ENCODE assay signal across 12 cellular contexts in the genomic region with DNA sequence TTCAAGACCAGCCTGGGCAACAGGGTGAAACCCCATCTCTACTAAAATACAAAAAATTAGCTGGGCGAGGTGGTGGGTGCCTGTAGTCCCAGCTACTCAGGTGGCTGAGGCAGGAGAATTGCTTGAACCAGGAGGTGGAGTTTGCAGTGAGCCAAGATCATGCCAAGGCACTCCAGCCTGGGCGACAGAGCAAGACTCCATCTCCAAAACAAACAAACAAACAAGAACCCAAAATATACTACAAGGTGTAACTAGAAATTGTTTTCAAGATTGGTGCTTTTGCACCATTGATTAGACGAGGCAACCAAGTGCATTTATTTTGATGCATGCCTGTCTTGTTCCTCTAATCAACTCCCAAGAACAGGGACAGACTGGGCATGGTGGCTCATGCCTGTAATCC. TPM values are rescaled to one million over a fixed set of nuclear protein-coding genes. Genes with fewer than 3 reads are reported as not detected.
DNase-seq lines count a peak whose midpoint lies in the region; ATAC-seq, FAIRE-seq and TF ChIP-seq lines count a peak whose summit lies in the region.
"Not testable (repeated sequence)": the region's sequence is repeated elsewhere in the genome, so short reads cannot be mapped to it uniquely, and the experiment has no call there.
"Had no signal": no experiment of that assay in that cellular context is flagged by ENCODE, and none has a peak within 500 bp of the region (broad histone marks: within the 10 kb centered on the region; RNA-seq: fewer than 3 reads in every experiment).

No MANE protein-coding gene starts in this region.

- H3K9me3 ChIP-seq in duodenal mucosa (ENCODE audit: control insufficient read depth in 1 of 2, low read length in 2 of 2); left ventricle myocardium inferior (replicated peaks); lower lobe of right lung; pancreas; spleen; upper lobe of left lung: not testable (repeated sequence)

- ATAC-seq in lower lobe of right lung; pancreas; upper lobe of left lung (ENCODE audit: low FRiP score in 2 of 2): not testable (repeated sequence)

- H3K9ac ChIP-seq in duodenal mucosa (ENCODE audit: low read depth in 1 of 2, low read length in 2 of 2): peak overlapping the region; percentile 31 to 58

- H3K4me1 ChIP-seq in duodenal mucosa (ENCODE audit: control insufficient read depth in 1 of 2, insufficient read depth in 2 of 2, low read length in 2 of 2) (peaks cover 47 to 53% of the 10 kb centered on the region in 2 donors), left ventricle myocardium inferior (peaks cover 63% of the 10 kb centered on the region), lower lobe of right lung (peaks cover 29% of the 10 kb centered on the region), pancreas (peaks cover 4 to 13% (median 11%) of the 10 kb centered on the region in 3 donors), spleen (peaks cover 8 to 47% (median 26%) of the 10 kb centered on the region in 6 donors), upper lobe of left lung (peaks cover 23 to 28% (median 26%) of the 10 kb centered on the region in 4 donors)

- WGBS in pancreas, 2 donors: 70 to 79% methylated on average over 3 of the region's 3 CpGs
- WGBS in spleen, 5 donors: 78 to 92% (median 90%) methylated on average over 3 of the region's 3 CpGs
- 79 to 94% methylated on average over 3 of the region's 3 CpGs for WGBS in upper lobe of left lung, 2 donors

- DNase-seq in left ventricle myocardium inferior, lower lobe of right lung, pancreas, spleen, upper lobe of left lung: not testable (repeated sequence)

- intact Hi-C loops in left ventricle myocardium inferior (cut with micrococcal nuclease); lower lobe of right lung (cut with DNase I): not testable (repeated sequence)
- intact Hi-C loops in pancreas (cut with DNase I): loop anchor here in 1 of 3 donors (10.0 kb wide), 1 partner anchor 198 kb away; no protein-coding TSS in a partner anchor
- intact Hi-C loops in spleen (cut with DNase I; ENCODE audit: low total_unique reads): loop anchor here (10.0 kb wide), 1 partner anchor 148 kb away; the partner anchor contains the start of genes HOXB13, PRAC1 and PRAC2

- not testable (repeated sequence) for TF ChIP-seq POLR2A in spleen (IDR thresholded peaks at IDR 0.05); upper lobe of left lung (IDR thresholded peaks at IDR 0.05)

- TF ChIP-seq CTCF in C4-2B (conservative IDR thresholded peaks at IDR 0.05); VCaP (conservative IDR thresholded peaks at IDR 0.05); left ventricle myocardium inferior (IDR thresholded peaks at IDR 0.05; ENCODE audit: borderline replicate concordance); lower lobe of right lung (IDR thresholded peaks at IDR 0.05); pancreas (IDR thresholded peaks at IDR 0.05); spleen (IDR thresholded peaks at IDR 0.05 in 8 of 11, conservative IDR thresholded peaks at IDR 0.05 in 3 of 11); upper lobe of left lung (IDR thresholded peaks at IDR 0.05): not testable (repeated sequence)

- H3K27me3 ChIP-seq in duodenal mucosa (ENCODE audit: control insufficient read depth in 1 of 2, insufficient read depth in 2 of 2, low read length in 2 of 2); left ventricle myocardium inferior (ENCODE audit: low read depth); lower lobe of right lung (ENCODE audit: low read depth); pancreas; spleen (replicated peaks in 1 of 7); upper lobe of left lung: not testable (repeated sequence)

- not testable (repeated sequence) for FAIRE-seq in pancreas (lab: Jason Lieb, UNC)

- H3K36me3 ChIP-seq in duodenal mucosa (ENCODE audit: control insufficient read depth in 1 of 2, insufficient read depth in 2 of 2, low read length in 2 of 2); left ventricle myocardium inferior; lower lobe of right lung; pancreas; spleen; upper lobe of left lung: not testable (repeated sequence)

- not testable (repeated sequence) for TF ChIP-seq EP300 in upper lobe of left lung (IDR thresholded peaks at IDR 0.05)

- not testable (repeated sequence) for H3K4me3 ChIP-seq in duodenal mucosa (ENCODE audit: low read depth in 1 of 2, low read length in 2 of 2); left ventricle myocardium inferior; lower lobe of right lung; pancreas; spleen; upper lobe of left lung

- H3K27ac ChIP-seq in C4-2B (0 out of 2 replicates have a peak overlapping the region, but pooled peaks have one; percentile 4), VCaP (peak overlapping the region; percentile 61), duodenal mucosa (ENCODE audit: low read depth, low read length) (peak overlapping the region; percentile 52), left ventricle myocardium inferior (replicated peaks) (peak overlapping the region; percentile 91), lower lobe of right lung (peak overlapping the region; percentile 59), pancreas (peak overlapping the region; percentile 9 to 73 (median 42)), spleen (peak overlapping the region in 5 of 8 donors; percentile 42 to 73 (median 69)), upper lobe of left lung (peak overlapping the region in 3 of 4 donors; percentile 26 to 67 (median 30))

RNA-seq across cellular contexts. Expression of gene ATP5MC1, which starts 20.2 kb away (rescaled TPM):
- total RNA-seq in left ventricle myocardium inferior: 466 TPM
- total RNA-seq in lower lobe of right lung: 42.6 TPM
- total RNA-seq in pancreas: 10 to 100 TPM; 13.1 to 38.2 (median 32.3) TPM
- polyA plus RNA-seq in pancreas: 100 to 1,000 TPM in 1 of 2 donors, 10 to 100 TPM in 1; 81.8 to 113 TPM
- total RNA-seq in spleen: 10 to 100 TPM; 36.0 to 85.3 (median 49.1) TPM
- polyA plus RNA-seq in spleen: 100 to 1,000 TPM; 175 to 269 (median 195) TPM
- total RNA-seq in upper lobe of left lung: 10 to 100 TPM; 11.5 to 55.3 (median 43.6) TPM

RNA-seq across cellular contexts. Expression of gene UBE2Z, which starts 35.8 kb away (rescaled TPM):
- total RNA-seq in left ventricle myocardium inferior: 39.4 TPM
- 65.0 TPM for total RNA-seq in lower lobe of right lung
- 10 to 100 TPM; 20.1 to 52.5 (median 23.7) TPM for total RNA-seq in pancreas
- 10 to 100 TPM; 22.0 to 32.5 TPM for polyA plus RNA-seq in pancreas
- 10 to 100 TPM; 72.9 to 94.9 (median 83.1) TPM for total RNA-seq in spleen
- 10 to 100 TPM; 33.6 to 51.5 (median 34.8) TPM for polyA plus RNA-seq in spleen
- 10 to 100 TPM; 38.6 to 79.6 (median 60.7) TPM for total RNA-seq in upper lobe of left lung

RNA-seq across cellular contexts. Expression of gene CALCOCO2, which starts 41.6 kb away (rescaled TPM):
- 312 TPM for total RNA-seq in left ventricle myocardium inferior
- total RNA-seq in lower lobe of right lung: 174 TPM
- 10 to 100 TPM; 45.2 to 66.0 (median 57.4) TPM for total RNA-seq in pancreas
- 10 to 100 TPM; 31.2 to 63.9 TPM for polyA plus RNA-seq in pancreas
- total RNA-seq in spleen: 100 to 1,000 TPM; 113 to 167 (median 136) TPM
- polyA plus RNA-seq in spleen: 10 to 100 TPM; 30.1 to 45.7 (median 31.7) TPM
- total RNA-seq in upper lobe of left lung: 100 to 1,000 TPM; 123 to 330 (median 180) TPM

RNA-seq across cellular contexts. Expression of gene TTLL6, which starts 55.4 kb away (rescaled TPM):
- total RNA-seq in left ventricle myocardium inferior (not detected), lower lobe of right lung (2.7 TPM), pancreas (under 1 TPM; 0.40 to 0.98 (median 0.67) TPM), spleen (not detected), upper lobe of left lung (10 to 100 TPM in 1 of 6 donors, 1 to 10 TPM in 4, under 1 TPM in 1; 0.69 to 12.1 (median 1.5) TPM)
- polyA plus RNA-seq in pancreas (1 to 10 TPM; 1.9 to 6.0 TPM), spleen (under 1 TPM in 1 of 3 donors, not detected in 2; 0.04 TPM)
- total RNA-seq: MCF 10A, OCI-LY7 had no signal
- polyA plus RNA-seq: CD14-positive monocyte, IgD-negative memory B cell had no signal

Comparison
In these comparisons a context has a peak if more than half of its experiments do, and no peak if none do; other contexts are left out.
1. H3K27ac ChIP-seq: peak in every context shown above with its lines; median percentile 91 in left ventricle myocardium inferior; 69 in spleen; 61 in VCaP; 59 in lower lobe of right lung; 52 in duodenal mucosa; 42 in pancreas; 30 in upper lobe of left lung; 4 in C4-2B.